9 cellular contexts compared by ENCODE assay signal in the genomic region with DNA sequence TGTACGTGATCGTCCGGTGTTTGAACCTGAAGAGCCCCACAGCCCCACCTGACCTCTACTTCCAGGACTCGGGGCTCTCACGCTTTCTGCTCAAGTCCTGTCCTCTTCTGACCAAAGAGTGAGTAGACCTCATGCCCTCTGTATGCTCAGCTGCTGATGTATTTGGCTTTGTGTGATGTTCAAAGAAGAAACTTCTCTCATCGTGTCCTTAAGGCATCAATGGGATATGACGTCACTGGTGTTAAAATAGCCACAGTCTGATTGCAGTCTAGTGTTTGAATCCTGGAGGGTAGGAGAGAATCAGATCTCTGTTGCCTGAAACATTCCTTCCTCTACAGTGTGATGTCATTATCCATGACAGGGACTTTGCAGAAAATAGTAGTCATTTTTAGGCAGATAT. TPM values are rescaled to one million over a fixed set of nuclear protein-coding genes. Genes with fewer than 3 reads are reported as not detected.
A peak's percentile ranks its signal among the peaks of the same experiment; 100 is the strongest.
DNase-seq lines count a peak whose midpoint lies in the region; ATAC-seq and TF ChIP-seq lines count a peak whose summit lies in the region.
"Had no signal": no experiment of that assay in that cellular context is flagged by ENCODE, and none has a peak within 500 bp of the region (broad histone marks: within the 10 kb centered on the region; RNA-seq: fewer than 3 reads in every experiment).

No MANE protein-coding gene starts in this region.

- no peak for TF ChIP-seq CTCF in coronary artery (IDR thresholded peaks at IDR 0.05)

- H3K4me3 ChIP-seq in coronary artery: no peak overlapping the region

- DNase-seq in COR-L47 (lab: John Stamatoyannopoulos, UW) (peak; percentile 37), NCI-H345 (lab: John Stamatoyannopoulos, UW) (peak; percentile 54), coronary artery (ENCODE audit: low spot score) (no peak), myocyte (ENCODE audit: low read depth) (peak; percentile 93), NCI-H187 treated with DMSO at 0.1 percent for 48 hours (lab: John Stamatoyannopoulos, UW) (no peak), ecto neural progenitor cell (ENCODE audit: low spot score) (no peak)
- no peak for DNase-seq in activated CD4-positive, alpha-beta T cell treated with anti-CD3 and anti-CD28 coated beads, Interleukin-2, amount 50 U/mL, for 1 hour

- no peak for ATAC-seq in GM18868 (IDR thresholded peaks at IDR 0.05; ENCODE audit: unreplicated experiment)
- ATAC-seq: sciatic nerve had no signal

- H3K27ac ChIP-seq in coronary artery: peak overlapping the region; percentile 63 to 86

RNA-seq across cellular contexts. Expression of a gene that starts 28.1 kb away (rescaled TPM):
- 61.1 and 78.2 TPM in 2 replicates for total RNA-seq in myocyte
- polyA plus RNA-seq in myocyte (2012): 61.4 TPM

Comparison
In these comparisons a context has a peak if more than half of its experiments do, and no peak if none do; other contexts are left out.
1. DNase-seq: peak in COR-L47 (single experiment), NCI-H345 (single experiment) and myocyte (single experiment); none in coronary artery (single experiment), activated CD4-positive, alpha-beta T cell treated with anti-CD3 and anti-CD28 coated beads, Interleukin-2, amount 50 U/mL, for 1 hour (single experiment), NCI-H187 treated with DMSO at 0.1 percent for 48 hours (single experiment) and ecto neural progenitor cell (single experiment).